8 cellular contexts compared by ENCODE assay signal in genomic region chr11:79461144-79461543, GRCh38. TPM values are rescaled to one million over a fixed set of nuclear protein-coding genes. Genes with fewer than 3 reads are reported as not detected.
DNase-seq lines count a peak whose midpoint lies in the region; ATAC-seq and TF ChIP-seq lines count a peak whose summit lies in the region.

No MANE protein-coding gene starts in this region.

- no peaks in the 10 kb centered on the region for H3K36me3 Mint-ChIP-seq in T-helper 17 cell (ENCODE audit: low read depth)

- H3K79me2 ChIP-seq in Karpas-422 (ENCODE audit: low read length): no peaks in the 10 kb centered on the region

- H2AFZ ChIP-seq in Karpas-422 (ENCODE audit: low read length): no peak overlapping the region

- H4K20me1 ChIP-seq in Karpas-422 (ENCODE audit: insufficient read depth, low read depth, low read length): no peaks in the 10 kb centered on the region

- DNase-seq in NOMO-1 treated with DMSO at 0.1 percent for 48 hours (lab: John Stamatoyannopoulos, UW; ENCODE audit: unreplicated experiment) (peak; percentile 33), NOMO-1 treated with dmso at 0.1 percent for 144 hours (lab: John Stamatoyannopoulos, UW; ENCODE audit: unreplicated experiment) (no peak), Karpas-422 (peak; percentile 75), cardiac fibroblast (ENCODE audit: low read depth in 2 of 2) (peak; percentile 49 to 61), middle frontal gyrus (ENCODE audit: extremely low spot score, low spot score) (peak; percentile 22), T-helper 17 cell (no peak), COLO668 (lab: John Stamatoyannopoulos, UW; ENCODE audit: unreplicated experiment) (no peak), retina (no peak)

- H3K27me3 Mint-ChIP-seq in T-helper 17 cell: peaks cover 9% of the 10 kb centered on the region

- H3K4me3 ChIP-seq in Karpas-422 (ENCODE audit: low read length): no peak overlapping the region
- H3K4me3 ChIP-seq in cardiac fibroblast (replicated peaks in 1 of 2; ENCODE audit: low read depth in 2 of 2, low read length in 2 of 2): no peak overlapping the region

- H3K36me3 ChIP-seq in Karpas-422 (ENCODE audit: insufficient read depth, low read length): no peaks in the 10 kb centered on the region

- no peak overlapping the region for H3K9ac ChIP-seq in Karpas-422 (ENCODE audit: low read length)

- H3K4me3 Mint-ChIP-seq in T-helper 17 cell: no peak overlapping the region

- no peaks in the 10 kb centered on the region for H3K27me3 ChIP-seq in Karpas-422 (ENCODE audit: low read length)

- H3K4me1 Mint-ChIP-seq in T-helper 17 cell: no peaks in the 10 kb centered on the region

- no peaks in the 10 kb centered on the region for H3K9me3 ChIP-seq in Karpas-422 (ENCODE audit: low read length)
- no peaks in the 10 kb centered on the region for H3K9me3 ChIP-seq in T-helper 17 cell (ENCODE audit: control insufficient read depth, low read length, poor library complexity, severe bottlenecking)

- H3K4me1 ChIP-seq in Karpas-422 (ENCODE audit: low read length): no peaks in the 10 kb centered on the region

- no peak overlapping the region for H3K27ac ChIP-seq in Karpas-422 (ENCODE audit: low read length)

- ATAC-seq in T-helper 17 cell: no peak

- no peaks in the 10 kb centered on the region for H3K9me2 ChIP-seq in Karpas-422 (replicated peaks; ENCODE audit: insufficient read depth, low read length)

- no peak overlapping the region for H3K4me2 ChIP-seq in Karpas-422 (ENCODE audit: low read depth, low read length, poor library complexity, severe bottlenecking)

- H3K27ac Mint-ChIP-seq in T-helper 17 cell: no peak overlapping the region

- peak; percentile 47 for TF ChIP-seq CTCF in cardiac fibroblast (IDR thresholded peaks at IDR 0.05; ENCODE audit: low read depth, low read length)

RNA-seq across cellular contexts. Expression of gene TENM4, which starts 20.3 kb away (rescaled TPM):
- total RNA-seq in Karpas-422 (2014; rRNA removed; shearing (Covaris generic); ENCODE audit: low replicate concordance): 0.87 TPM in 1 of 2 replicates, not detected in the other
- total RNA-seq in T-helper 17 cell: under 1 TPM; 0.31 to 0.97 TPM

Comparison
In these comparisons a context has a peak if more than half of its experiments do, and no peak if none do; other contexts are left out.
1. DNase-seq: peak in NOMO-1 treated with DMSO at 0.1 percent for 48 hours (single experiment), Karpas-422 (single experiment), cardiac fibroblast (2 of 2) and middle frontal gyrus (single experiment); none in NOMO-1 treated with dmso at 0.1 percent for 144 hours (single experiment), T-helper 17 cell (0 of 3), COLO668 (single experiment) and retina (single experiment).